In the genomic region with DNA sequence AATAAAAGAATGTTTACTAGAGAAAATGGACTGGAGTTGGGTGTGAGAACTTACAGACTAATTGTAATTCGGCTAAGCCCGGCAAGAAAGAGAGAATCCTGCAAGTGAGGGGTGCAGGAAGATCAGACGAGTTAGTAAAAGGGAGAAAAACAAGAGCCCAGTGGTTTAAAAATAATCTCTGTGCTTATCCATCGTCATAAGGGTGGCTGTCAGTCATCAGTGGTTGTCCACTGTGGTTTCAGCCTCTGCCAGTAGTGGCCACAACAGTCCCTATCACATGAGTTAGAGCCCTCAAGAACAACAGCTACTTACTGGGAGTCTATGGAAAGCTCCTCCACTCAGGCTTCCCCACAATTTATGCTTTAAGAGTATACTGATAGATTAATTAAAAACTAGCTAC, we compare ENCODE assay signal across 20 cellular contexts.
DNase-seq lines count a peak whose midpoint lies in the region; ATAC-seq, FAIRE-seq and TF ChIP-seq lines count a peak whose summit lies in the region.
"Had no signal": no experiment of that assay in that cellular context is flagged by ENCODE, and none has a peak within 500 bp of the region (broad histone marks: within the 10 kb centered on the region; RNA-seq: fewer than 3 reads in every experiment).

No MANE protein-coding gene starts in this region.

- intact Hi-C loops in gastrocnemius medialis (cut with DNase I; ENCODE audit: low total_unique reads) = no loop called here
- intact Hi-C loops in kidney (cut with DNase I) = no loop called here

- H3K4me3 ChIP-seq in brain microvascular endothelial cell (ENCODE audit: low read depth, low read length) (no peak overlapping the region), gastrocnemius medialis (no peak overlapping the region), kidney (ENCODE audit: low read length in 2 of 2) (no peak overlapping the region)
- H3K4me3 ChIP-seq: MG63 had no signal

- in situ Hi-C loops in SK-MEL-5 (cut with HindIII; ENCODE audit: low pct_unique_long_range_greater_than_20kb, low sequenced_read_pairs) = no loop called here
- in situ Hi-C loops in brain microvascular endothelial cell (cut with HindIII; ENCODE audit: low pct_ligation_motif_present, low sequenced_read_pairs) = no loop called here
- in situ Hi-C loops in gastrocnemius medialis (cut with MboI; ENCODE audit: low sequenced_read_pairs in 4 of 4) = loop anchor here in 1 of 4 donors (25.0 kb wide), 1 partner anchor 467 kb away; no protein-coding TSS in a partner anchor

- H3K36me3 ChIP-seq in brain microvascular endothelial cell (replicated peaks) = no peaks in the 10 kb centered on the region
- no peaks in the 10 kb centered on the region for H3K36me3 ChIP-seq in gastrocnemius medialis
- no peaks in the 10 kb centered on the region for H3K36me3 ChIP-seq in kidney (ENCODE audit: control insufficient read depth in 1 of 2, insufficient read depth in 2 of 2, low read length in 2 of 2)
- H3K36me3 ChIP-seq: MG63 had no signal

- no peak for TF ChIP-seq POLR2A in gastrocnemius medialis (IDR thresholded peaks at IDR 0.05)

- FAIRE-seq in kidney (lab: Jason Lieb, UNC) = no peak
- FAIRE-seq: HepG2 had no signal

- no peak for TF ChIP-seq CTCF in brain microvascular endothelial cell (IDR thresholded peaks at IDR 0.05; ENCODE audit: low read depth, low read length, missing control alignments)
- TF ChIP-seq CTCF in gastrocnemius medialis (IDR thresholded peaks at IDR 0.05 in 4 of 5, conservative IDR thresholded peaks at IDR 0.05 in 1 of 5) = no peak
- no peak for TF ChIP-seq CTCF in kidney (IDR thresholded peaks at IDR 0.05; ENCODE audit: borderline replicate concordance, extremely low read depth, insufficient read depth)

- DNase-seq in LHCN-M2 (ENCODE audit: low read depth) (peak; percentile 61), SK-MEL-5 (ENCODE audit: low read depth, low spot score) (peak; percentile 4), brain microvascular endothelial cell (peak; percentile 30), gastrocnemius medialis (peak in 1 of 2 donors; percentile 35), NCI-H1694 (lab: John Stamatoyannopoulos, UW) (no peak), kidney (no peak)
- no peak for DNase-seq in activated T-cell treated with anti-CD3 and anti-CD28 coated beads, Interleukin-2, amount 50 U/mL, for 1 hour
- DNase-seq: ACHN, DMS79 treated with DMSO at 0.1 percent for 48 hours, KG1, MG63, NCI-H1092, NCI-H1436 treated with DMSO at 0.1 percent for 48 hours, NCI-H2029 treated with DMSO at 0.1 percent for 48 hours, NCI-H2171, NCI-H446, NCI-H526 treated with DMSO at 0.1 percent for 48 hours, SHP77 had no signal

- H3K4me1 ChIP-seq in gastrocnemius medialis = peaks cover 41 to 45% of the 10 kb centered on the region in 2 donors
- peaks cover 25 to 26% of the 10 kb centered on the region in 2 donors for H3K4me1 ChIP-seq in kidney (ENCODE audit: control insufficient read depth in 1 of 2, insufficient read depth in 1 of 2, low read depth in 1 of 2, low read length in 2 of 2)

- no peaks in the 10 kb centered on the region for H3K27me3 ChIP-seq in brain microvascular endothelial cell (replicated peaks)
- no peaks in the 10 kb centered on the region for H3K27me3 ChIP-seq in gastrocnemius medialis
- H3K27me3 ChIP-seq: MG63 had no signal

- peak; percentile 37 to 44 for ATAC-seq in gastrocnemius medialis
- ATAC-seq: HepG2, SK-N-SH treated with all-trans-retinoic acid at 6 μM for 48 hours had no signal

- no peak overlapping the region for H3K27ac ChIP-seq in brain microvascular endothelial cell
- H3K27ac ChIP-seq in gastrocnemius medialis = peak overlapping the region in 1 of 4 donors; percentile 42
- no peak overlapping the region for H3K27ac ChIP-seq in kidney (ENCODE audit: low read depth in 2 of 2, low read length in 2 of 2)

- H3K9me3 ChIP-seq in gastrocnemius medialis (no peaks in the 10 kb centered on the region), kidney (ENCODE audit: control insufficient read depth in 1 of 2, low read length in 2 of 2) (no peaks in the 10 kb centered on the region)
- H3K9me3 ChIP-seq: MG63 had no signal

- no peak overlapping the region for H3K9ac ChIP-seq in kidney (ENCODE audit: low read length in 2 of 2)

Comparison
In these comparisons a context has a peak if more than half of its experiments do, and no peak if none do; other contexts are left out.
1. DNase-seq: peak in LHCN-M2 (single experiment), SK-MEL-5 (single experiment) and brain microvascular endothelial cell (single experiment); none in NCI-H1694 (single experiment), activated T-cell treated with anti-CD3 and anti-CD28 coated beads, Interleukin-2, amount 50 U/mL, for 1 hour (single experiment) and kidney (single experiment).